8 cellular contexts compared by ENCODE assay signal in the genomic region with DNA sequence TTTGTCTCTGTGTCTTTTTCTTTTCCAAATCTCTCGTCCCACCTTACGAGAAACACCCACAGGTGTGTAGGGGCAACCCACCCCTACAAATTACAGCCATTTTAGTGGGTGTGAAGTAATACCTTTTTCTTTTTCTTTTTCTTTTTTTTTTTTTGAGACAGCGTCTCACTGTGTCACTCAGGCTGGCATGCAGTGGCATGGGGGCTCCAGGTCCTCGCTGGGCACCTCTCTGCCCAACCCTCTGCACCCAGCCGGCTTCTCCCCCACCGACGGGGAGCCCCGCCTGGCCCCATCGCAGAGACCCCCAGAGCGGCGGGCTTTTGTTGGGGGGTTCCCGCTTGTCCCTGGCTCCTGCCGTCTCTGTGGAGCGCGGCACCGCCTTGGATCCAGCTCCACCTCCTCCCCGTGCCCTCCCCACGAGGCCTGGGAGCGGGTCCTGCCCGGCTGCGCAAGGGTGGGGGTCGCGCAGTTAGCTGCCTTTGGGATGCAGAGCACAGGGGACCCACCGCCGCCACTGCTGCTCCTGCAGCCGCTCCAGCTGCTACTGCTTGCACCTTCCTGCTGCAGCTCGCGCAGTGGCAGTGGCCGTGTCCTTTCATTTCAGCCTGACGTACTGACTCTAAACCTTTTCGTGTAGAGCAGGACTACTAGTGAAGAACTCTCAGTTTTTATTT. TPM values are rescaled to one million over a fixed set of nuclear protein-coding genes. Genes with fewer than 3 reads are reported as not detected.
DNase-seq lines count a peak whose midpoint lies in the region; ATAC-seq and TF ChIP-seq lines count a peak whose summit lies in the region.

No MANE protein-coding gene starts in this region.

- peaks cover 5% of the 10 kb centered on the region for H3K4me1 ChIP-seq in NT2/D1 (ENCODE audit: insufficient read depth, insufficient read length)
- H3K4me1 ChIP-seq in ascending aorta, result no peaks in the 10 kb centered on the region

- peak; percentile 65 for ATAC-seq in GM19452 (IDR thresholded peaks at IDR 0.05; ENCODE audit: unreplicated experiment)
- no peak for ATAC-seq in HG02840 (IDR thresholded peaks at IDR 0.05; ENCODE audit: low FRiP score, unreplicated experiment)

- H3K9me3 ChIP-seq in AG04450 (ENCODE audit: control insufficient read depth, insufficient read depth, low read length) (peaks cover 15% of the 10 kb centered on the region), NT2/D1 (ENCODE audit: insufficient read depth, low read length) (peaks cover 48% of the 10 kb centered on the region), ascending aorta (peaks cover 14 to 15% of the 10 kb centered on the region in 2 donors)

- POLR2A ChIA-PET in AG04450 (lab: Yijun Ruan, JAX), result no interaction called here

- no peak for DNase-seq in AG04450 (ENCODE audit: low read depth, low spot score)
- peak; percentile 78 for DNase-seq in NT2/D1 (ENCODE audit: low read depth, low spot score)
- no peak for DNase-seq in ascending aorta (ENCODE audit: low spot score in 2 of 2)
- peak; percentile 75 for DNase-seq in islet precursor cell
- peak; percentile 40 for DNase-seq in stimulated activated CD4-positive, alpha-beta T cell treated with anti-CD3 and anti-CD28 coated beads, Interleukin-4, amount 100 ng/mL, for 1 hour
- DNase-seq in COLO829 (ENCODE audit: low spot score), result no peak

- no peak for TF ChIP-seq CTCF in AG04450 (IDR thresholded peaks at IDR 0.05; ENCODE audit: low read depth, low read length)
- no peak for TF ChIP-seq CTCF in ascending aorta (IDR thresholded peaks at IDR 0.05)

- intact Hi-C loops in ascending aorta (cut with DNase I), result no loop called here

- CTCF ChIA-PET in AG04450 (lab: Charles Lee), result no interaction called here

- H3K36me3 ChIP-seq in NT2/D1 (ENCODE audit: insufficient read depth, insufficient read length, low read length) (no peaks in the 10 kb centered on the region), ascending aorta (no peaks in the 10 kb centered on the region)

- H3K27ac ChIP-seq in AG04450 (ENCODE audit: low read depth, low read length) (no peak overlapping the region), ascending aorta (no peak overlapping the region)

- H3K27me3 ChIP-seq in AG04450 (ENCODE audit: control insufficient read depth, insufficient read depth, low read length) (no peaks in the 10 kb centered on the region), NT2/D1 (ENCODE audit: insufficient read depth, insufficient read length) (no peaks in the 10 kb centered on the region), ascending aorta (no peaks in the 10 kb centered on the region)

- peak overlapping the region; percentile 64 for H3K4me3 ChIP-seq in AG04450 (ENCODE audit: low read depth, low read length)
- H3K4me3 ChIP-seq in NT2/D1 (ENCODE audit: insufficient read length, low read depth), result peak overlapping the region; percentile 27
- H3K4me3 ChIP-seq in ascending aorta, result peak overlapping the region; percentile 44 to 64

- H3K9ac ChIP-seq in NT2/D1 (ENCODE audit: insufficient read length, low read depth), result peak overlapping the region; percentile 82

RNA-seq across cellular contexts. Expression of gene NVL, which starts 10.9 kb away (rescaled TPM):
- 14.6 and 18.8 TPM in 2 replicates for polyA plus RNA-seq in AG04450 (2011; rRNA removed)
- polyA minus RNA-seq in AG04450 (2011; rRNA and poly(A)+ RNA removed), result 12.4 and 21.5 TPM in 2 replicates
- total RNA-seq in ascending aorta, result 34.6 TPM

RNA-seq across cellular contexts. Expression of gene CNIH4, which starts 15.8 kb away (rescaled TPM):
- 39.8 and 53.7 TPM in 2 replicates for polyA plus RNA-seq in AG04450 (2011; rRNA removed)
- 25.1 and 35.6 TPM in 2 replicates for polyA minus RNA-seq in AG04450 (2011; rRNA and poly(A)+ RNA removed)
- total RNA-seq in ascending aorta, result 26.9 TPM

Comparison
In these comparisons a context has a peak if more than half of its experiments do, and no peak if none do; other contexts are left out.
1. DNase-seq: peak in NT2/D1 (single experiment), islet precursor cell (single experiment) and stimulated activated CD4-positive, alpha-beta T cell treated with anti-CD3 and anti-CD28 coated beads, Interleukin-4, amount 100 ng/mL, for 1 hour (single experiment); none in AG04450 (single experiment), ascending aorta (0 of 2) and COLO829 (single experiment).
2. Peak in every context shown above with its lines, with median percentiles within 50 percentile points of each other: H3K4me3 ChIP-seq.